In genomic region chr20:35001596-35002362, GRCh38 we compare ENCODE assay signal across 11 cellular contexts. TPM values are rescaled to one million over a fixed set of nuclear protein-coding genes. Genes with fewer than 3 reads are reported as not detected.
A peak's percentile ranks its signal among the peaks of the same experiment; 100 is the strongest.
DNase-seq lines count a peak whose midpoint lies in the region; ATAC-seq and TF ChIP-seq lines count a peak whose summit lies in the region.
"Had no signal": no experiment of that assay in that cellular context is flagged by ENCODE, and none has a peak within 500 bp of the region (broad histone marks: within the 10 kb centered on the region; RNA-seq: fewer than 3 reads in every experiment).

No MANE protein-coding gene starts in this region.

- CTCF ChIA-PET in activated naive CD4-positive, alpha-beta T cell treated with anti-CD3 and anti-CD28 coated beads, Interleukin-2, amount 10 ng/mL, durations not matched to agents 7 days and 5 days (lab: Charles Lee) = interaction anchor here (1.5 to 1.9 kb wide), 2 partner anchors 167 to 169 kb away, joined by 6 to 7 read pairs; no protein-coding TSS in a partner anchor

- no peak for ATAC-seq in RWPE2 (ENCODE audit: low read depth)
- no peak for ATAC-seq in HG03521 (IDR thresholded peaks at IDR 0.05; ENCODE audit: unreplicated experiment)
- ATAC-seq in GM18517 (IDR thresholded peaks at IDR 0.05; ENCODE audit: unreplicated experiment) = no peak
- ATAC-seq: pancreas had no signal

- H3K4me1 ChIP-seq in RWPE2 (ENCODE audit: insufficient read depth, poor library complexity, severe bottlenecking) = no peaks in the 10 kb centered on the region
- H3K4me1 ChIP-seq in SJCRH30 = 0 out of 2 replicates have a peak, but pooled peaks cover under 1% of the 10 kb centered on the region
- H3K4me1 ChIP-seq: pancreas had no signal

- TF ChIP-seq CTCF in RWPE2 (IDR thresholded peaks at IDR 0.05; ENCODE audit: poor library complexity, severe bottlenecking) (peak; percentile 48), type B pancreatic cell (conservative IDR thresholded peaks at IDR 0.05) (peak; percentile 52)

- H3K27ac ChIP-seq in RWPE2 (ENCODE audit: poor library complexity, severe bottlenecking) (no peak overlapping the region), SJCRH30 (no peak overlapping the region)
- H3K27ac ChIP-seq: C4-2B, pancreas had no signal

- no peaks in the 10 kb centered on the region for H3K9me3 ChIP-seq in RWPE2 (ENCODE audit: severe bottlenecking)
- H3K9me3 ChIP-seq in SJCRH30 (replicated peaks) = no peaks in the 10 kb centered on the region
- H3K9me3 ChIP-seq: pancreas had no signal

- H3K36me3 Mint-ChIP-seq in activated naive CD4-positive, alpha-beta T cell treated with anti-CD3 and anti-CD28 coated beads, Interleukin-2, amount 10 ng/mL, durations not matched to agents 7 days and 5 days = peaks cover 38% of the 10 kb centered on the region
- H3K36me3 Mint-ChIP-seq in type B pancreatic cell = peaks cover 29% of the 10 kb centered on the region

- no peak overlapping the region for H3K27ac Mint-ChIP-seq in activated naive CD4-positive, alpha-beta T cell treated with anti-CD3 and anti-CD28 coated beads, Interleukin-2, amount 10 ng/mL, durations not matched to agents 7 days and 5 days
- H3K27ac Mint-ChIP-seq in type B pancreatic cell = no peak overlapping the region

- H3K4me3 Mint-ChIP-seq in activated naive CD4-positive, alpha-beta T cell treated with anti-CD3 and anti-CD28 coated beads, Interleukin-2, amount 10 ng/mL, durations not matched to agents 7 days and 5 days = no peak overlapping the region
- H3K4me3 Mint-ChIP-seq in type B pancreatic cell = no peak overlapping the region

- H3K4me1 Mint-ChIP-seq in activated naive CD4-positive, alpha-beta T cell treated with anti-CD3 and anti-CD28 coated beads, Interleukin-2, amount 10 ng/mL, durations not matched to agents 7 days and 5 days = no peaks in the 10 kb centered on the region
- H3K4me1 Mint-ChIP-seq in type B pancreatic cell (ENCODE audit: unreplicated experiment) = no peaks in the 10 kb centered on the region

- H3K36me3 ChIP-seq in RWPE2 (ENCODE audit: low read depth) (peaks cover 75% of the 10 kb centered on the region), SJCRH30 (peaks cover 58% of the 10 kb centered on the region)

- no peaks in the 10 kb centered on the region for H3K27me3 Mint-ChIP-seq in activated naive CD4-positive, alpha-beta T cell treated with anti-CD3 and anti-CD28 coated beads, Interleukin-2, amount 10 ng/mL, durations not matched to agents 7 days and 5 days
- H3K27me3 Mint-ChIP-seq in type B pancreatic cell = no peaks in the 10 kb centered on the region

- H3K27me3 ChIP-seq in RWPE2 (ENCODE audit: insufficient read depth, poor library complexity, severe bottlenecking) = no peaks in the 10 kb centered on the region
- H3K27me3 ChIP-seq in SJCRH30 = no peaks in the 10 kb centered on the region
- H3K27me3 ChIP-seq: pancreas had no signal

- H3K9me3 Mint-ChIP-seq in activated naive CD4-positive, alpha-beta T cell treated with anti-CD3 and anti-CD28 coated beads, Interleukin-2, amount 10 ng/mL, durations not matched to agents 7 days and 5 days = no peaks in the 10 kb centered on the region
- H3K9me3 Mint-ChIP-seq in type B pancreatic cell = no peaks in the 10 kb centered on the region

- H3K4me3 ChIP-seq in RWPE2 (ENCODE audit: severe bottlenecking) (no peak overlapping the region), SJCRH30 (no peak overlapping the region)
- H3K4me3 ChIP-seq: pancreas had no signal

- intact Hi-C loops in cardiac septum (cut with DNase I) = no loop called here

- peak; percentile 36 for DNase-seq in activated naive CD4-positive, alpha-beta T cell treated with anti-CD3 and anti-CD28 coated beads, Interleukin-2, amount 10 ng/mL, durations not matched to agents 7 days and 5 days
- no peak for DNase-seq in activated naive CD4-positive, alpha-beta T cell treated with anti-CD3 and anti-CD28 coated beads, Interleukin-2, amount 50 U/mL, for 16 hours
- DNase-seq in RWPE2 (ENCODE audit: low spot score) (peak; percentile 86), cardiac septum (ENCODE audit: low spot score) (peak; percentile 75), type B pancreatic cell (ENCODE audit: extremely low spot score, unreplicated experiment) (no peak), SJCRH30 (no peak)
- DNase-seq: NCI-H2029 treated with DMSO at 0.1 percent for 48 hours had no signal

RNA-seq across cellular contexts. Expression of gene MYH7B, which starts 46.1 kb away (rescaled TPM):
- total RNA-seq in cardiac septum (238 TPM), type B pancreatic cell (ENCODE audit: low replicate concordance) (0.50 and 1.2 TPM in 2 replicates)
- total RNA-seq in SJCRH30 (2014; rRNA removed; shearing (Covaris generic)) = 0.02 and 0.10 TPM in 2 replicates

RNA-seq across cellular contexts. Expression of gene GSS, which starts 46.2 kb away (rescaled TPM):
- total RNA-seq in cardiac septum (27.5 TPM), type B pancreatic cell (ENCODE audit: low replicate concordance) (43.3 and 66.4 TPM in 2 replicates)
- 52.8 and 53.8 TPM in 2 replicates for total RNA-seq in SJCRH30 (2014; rRNA removed; shearing (Covaris generic))

Comparison
In these comparisons a context has a peak if more than half of its experiments do, and no peak if none do; other contexts are left out.
1. DNase-seq: peak in activated naive CD4-positive, alpha-beta T cell treated with anti-CD3 and anti-CD28 coated beads, Interleukin-2, amount 10 ng/mL, durations not matched to agents 7 days and 5 days (single experiment), RWPE2 (single experiment) and cardiac septum (single experiment); none in activated naive CD4-positive, alpha-beta T cell treated with anti-CD3 and anti-CD28 coated beads, Interleukin-2, amount 50 U/mL, for 16 hours (single experiment), type B pancreatic cell (single experiment) and SJCRH30 (0 of 2).
2. RNA of gene MYH7B, which starts 46.1 kb away (total RNA-seq): 238 TPM in cardiac septum (single experiment); 0.50 to 1.2 TPM in type B pancreatic cell and 0.02 to 0.10 TPM in SJCRH30; every median in the first group is over 100 times any median in the second.